ENCODE assay signal across 1 cellular context in genomic region chr19:45999653-46000121, GRCh38.
A peak's percentile ranks its signal among the peaks of the same experiment; 100 is the strongest.
TF ChIP-seq lines count a peak whose summit lies in the region.

No MANE protein-coding gene starts in this region.

TF ChIP-seq in HEK293, 187 proteins besides CTCF, POLR2A, EP300 and RAD21 (continued from another document and continues in another):
- TF ChIP-seq ZBTB44 (tag by site-specific recombination; IDR thresholded peaks at IDR 0.05) (no peak), ZNF391 (tag by site-specific recombination; IDR thresholded peaks at IDR 0.05; ENCODE audit: borderline replicate concordance, low read depth) (no peak; the same call in 1 of the 2 replicates), ZNF133 (tag by site-specific recombination; IDR thresholded peaks at IDR 0.05) (no peak), ZNF518A (tag by site-specific recombination; conservative IDR thresholded peaks at IDR 0.05; ENCODE audit: low read depth) (0 out of 2 replicates have a peak, but pooled peaks have one; percentile 23), ZNF10 (tag by site-specific recombination; IDR thresholded peaks at IDR 0.05) (no peak), GLI2 (tag by site-specific recombination; IDR thresholded peaks at IDR 0.05; ENCODE audit: borderline replicate concordance, low read depth) (no peak), SP2 (tag by site-specific recombination; IDR thresholded peaks at IDR 0.05) (peak; percentile 65), ZNF473 (tag by site-specific recombination; IDR thresholded peaks at IDR 0.05) (no peak), ZNF266 (tag by site-specific recombination; IDR thresholded peaks at IDR 0.05; ENCODE audit: low read depth) (no peak), ZNF239 (tag by site-specific recombination; IDR thresholded peaks at IDR 0.05) (no peak; the same call in 1 of the 2 replicates), ZNF624 (tag by site-specific recombination; IDR thresholded peaks at IDR 0.05) (no peak), ZNF629 (tag by site-specific recombination; IDR thresholded peaks at IDR 0.05) (peak; percentile 100), ZBTB11 (tag by site-specific recombination; conservative IDR thresholded peaks at IDR 0.05; ENCODE audit: low read depth) (no peak), ZNF433 (tag by site-specific recombination; IDR thresholded peaks at IDR 0.05; ENCODE audit: low read depth) (no peak), INSM2 (tag by site-specific recombination; IDR thresholded peaks at IDR 0.05) (no peak), ZNF324 (tag by site-specific recombination; IDR thresholded peaks at IDR 0.05) (peak; percentile 15; the same call in 1 of the 2 replicates), YY2 (tag by site-specific recombination; IDR thresholded peaks at IDR 0.05) (peak; percentile 73; the same call in 1 of the 2 replicates), ZNF362 (tag by site-specific recombination; IDR thresholded peaks at IDR 0.05) (no peak), ZNF174 (tag by site-specific recombination; IDR thresholded peaks at IDR 0.05) (no peak), ZNF571 (tag by site-specific recombination; IDR thresholded peaks at IDR 0.05) (no peak), ZNF549 (tag by site-specific recombination; IDR thresholded peaks at IDR 0.05) (no peak), ZNF211 (tag by site-specific recombination; IDR thresholded peaks at IDR 0.05; ENCODE audit: low read depth) (no peak), ZNF658 (tag by site-specific recombination; IDR thresholded peaks at IDR 0.05) (no peak), ZNF677 (tag by site-specific recombination; IDR thresholded peaks at IDR 0.05) (no peak), PRDM1 (tag by site-specific recombination; IDR thresholded peaks at IDR 0.05) (peak; percentile 95), ZNF521 (tag by site-specific recombination; IDR thresholded peaks at IDR 0.05) (no peak), ZSCAN16 (tag by site-specific recombination; IDR thresholded peaks at IDR 0.05) (no peak), ATF2 (tag by site-specific recombination; IDR thresholded peaks at IDR 0.05; ENCODE audit: low read depth) (peak; percentile 100), ZNF404 (tag by site-specific recombination; IDR thresholded peaks at IDR 0.05) (no peak), REPIN1 (tag by site-specific recombination; IDR thresholded peaks at IDR 0.05; ENCODE audit: low read depth) (no peak), ZNF830 (tag by site-specific recombination; IDR thresholded peaks at IDR 0.05; ENCODE audit: low read depth) (no peak), ZSCAN4 (tag by site-specific recombination; IDR thresholded peaks at IDR 0.05) (peak; percentile 66), ZNF530 (tag by site-specific recombination; IDR thresholded peaks at IDR 0.05; ENCODE audit: low read depth) (no peak), ZNF2 (tag by site-specific recombination; IDR thresholded peaks at IDR 0.05) (0 out of 2 replicates have a peak, but pooled peaks have one; percentile 59), ZNF292 (tag by site-specific recombination; IDR thresholded peaks at IDR 0.05; ENCODE audit: borderline replicate concordance, low read depth) (no peak), SETDB1 (IDR thresholded peaks at IDR 0.05; ENCODE audit: insufficient read length, low read length) (no peak), OSR2 (tag by site-specific recombination; IDR thresholded peaks at IDR 0.05) (no peak), ZSCAN18 (tag by site-specific recombination; IDR thresholded peaks at IDR 0.05) (0 out of 2 replicates have a peak, but pooled peaks have one; percentile 76), ZNF175 (tag by site-specific recombination; IDR thresholded peaks at IDR 0.05) (no peak), ZFP37 (tag by site-specific recombination; IDR thresholded peaks at IDR 0.05) (peak; percentile 55; the same call in 1 of the 2 replicates), ZNF394 (tag by site-specific recombination; IDR thresholded peaks at IDR 0.05; ENCODE audit: borderline replicate concordance) (no peak), KLF16 (tag by site-specific recombination; IDR thresholded peaks at IDR 0.05) (peak; percentile 90), ZNF280C (tag by site-specific recombination; IDR thresholded peaks at IDR 0.05) (no peak), ZBTB1 (tag by site-specific recombination; IDR thresholded peaks at IDR 0.05) (no peak; the same call in 1 of the 2 replicates), ZNF707 (tag by site-specific recombination; IDR thresholded peaks at IDR 0.05) (no peak), ZNF529 (tag by site-specific recombination; IDR thresholded peaks at IDR 0.05; ENCODE audit: insufficient replicate concordance) (no peak)
